ENCODE assay signal across 1 cellular context in genomic region chr17:59106463-59107305, GRCh38.
TF ChIP-seq lines count a peak whose summit lies in the region.

TSS of gene TRIM37 (minus strand) at chr17:59106880. CDS start at chr17:59106461, 419 bp downstream.

TF ChIP-seq in GM12878, 131 proteins besides CTCF, POLR2A, EP300 and RAD21 (continued from another document and continues in another):
- TF ChIP-seq SKIL (IDR thresholded peaks at IDR 0.05; ENCODE audit: low read depth, poor library complexity, severe bottlenecking) (no peak), TBL1XR1 (IDR thresholded peaks at IDR 0.05; ENCODE audit: low read depth, low read length) (peak; percentile 28; the same call in 1 of the 2 replicates), ZNF384 (IDR thresholded peaks at IDR 0.05; ENCODE audit: borderline replicate concordance, low read depth, low read length) (no peak), MEF2B (IDR thresholded peaks at IDR 0.05; ENCODE audit: partially characterized antibody, poor library complexity, severe bottlenecking) (peak; percentile 22), PRDM15 (CRISPR knock-in tag; IDR thresholded peaks at IDR 0.05) (no peak), BCLAF1 (IDR thresholded peaks at IDR 0.05) (no peak), RELB (IDR thresholded peaks at IDR 0.05; ENCODE audit: low read depth) (no peak), RAD51 (IDR thresholded peaks at IDR 0.05) (peak; percentile 89), BMI1 (IDR thresholded peaks at IDR 0.05; ENCODE audit: borderline replicate concordance) (no peak), RUNX3 (IDR thresholded peaks at IDR 0.05; ENCODE audit: low read length) (no peak; the same call in none of the 2 replicates), RELA (IDR thresholded peaks at IDR 0.05; ENCODE audit: borderline replicate concordance, partially characterized antibody) (peak; percentile 40), IRF4 (IDR thresholded peaks at IDR 0.05; ENCODE audit: low read depth, low read length) (0 out of 2 replicates have a peak, but pooled peaks have one; percentile 25), ZZZ3 (IDR thresholded peaks at IDR 0.05; ENCODE audit: control insufficient read depth, insufficient read length, low read depth) (no peak), ATF3 (IDR thresholded peaks at IDR 0.05; ENCODE audit: borderline replicate concordance, extremely low read depth, low read depth, low read length) (peak; percentile 74; the same call in 1 of the 2 replicates), NR2F1 (conservative IDR thresholded peaks at IDR 0.05) (peak; percentile 85), SIX5 (IDR thresholded peaks at IDR 0.05; ENCODE audit: low read depth, low read length, severe bottlenecking) (peak; percentile 3), ZNF687 (IDR thresholded peaks at IDR 0.05) (no peak), BCL11A (IDR thresholded peaks at IDR 0.05; ENCODE audit: low read depth, low read length) (no peak), MYB (IDR thresholded peaks at IDR 0.05; ENCODE audit: borderline replicate concordance, low read depth, low read length) (no peak), HDAC2 (IDR thresholded peaks at IDR 0.05) (no peak), EGR1 (IDR thresholded peaks at IDR 0.05; ENCODE audit: borderline replicate concordance in 1 of 2, low read depth in 2 of 2, low read length in 2 of 2) (peak; percentile 47 to 97), STAT3 (IDR thresholded peaks at IDR 0.05; ENCODE audit: low read depth, low read length) (no peak), CHD1 (IDR thresholded peaks at IDR 0.05; ENCODE audit: low read depth, low read length) (no peak), TAF1 (IDR thresholded peaks at IDR 0.05; ENCODE audit: borderline replicate concordance, low read depth, low read length) (peak; percentile 28; the same call in 1 of the 2 replicates), ZNF217 (IDR thresholded peaks at IDR 0.05) (no peak), ETV6 (conservative IDR thresholded peaks at IDR 0.05 in 1 of 2, IDR thresholded peaks at IDR 0.05 in 1 of 2; ENCODE audit: borderline replicate concordance in 1 of 2, low read depth in 1 of 2) (peak in 1 of 2 experiments; percentile 99; a peak in 2 of 4 replicates), HCFC1 (IDR thresholded peaks at IDR 0.05; ENCODE audit: low read length) (no peak; the same call in 1 of the 2 replicates), NKRF (conservative IDR thresholded peaks at IDR 0.05) (peak; percentile 99), WRNIP1 (IDR thresholded peaks at IDR 0.05; ENCODE audit: borderline replicate concordance, low read depth, low read length) (no peak), NRF1 (conservative IDR thresholded peaks at IDR 0.05; ENCODE audit: low read depth, low read length) (peak; percentile 96), JUND (IDR thresholded peaks at IDR 0.05; ENCODE audit: low read depth, low read length) (no peak), MAX (IDR thresholded peaks at IDR 0.05; ENCODE audit: low read depth, low read length) (peak; percentile 88), BACH1 (IDR thresholded peaks at IDR 0.05; ENCODE audit: borderline replicate concordance) (no peak), SPI1 (IDR thresholded peaks at IDR 0.05; ENCODE audit: borderline replicate concordance, insufficient read depth, low read depth, low read length) (no peak), BCL3 (IDR thresholded peaks at IDR 0.05; ENCODE audit: borderline replicate concordance, insufficient read depth, low read depth, low read length, poor library complexity, severe bottlenecking) (peak; percentile 70), ATF7 (IDR thresholded peaks at IDR 0.05; ENCODE audit: low read depth) (0 out of 2 replicates have a peak, but pooled peaks have one; percentile 16), FOS (IDR thresholded peaks at IDR 0.05; ENCODE audit: borderline replicate concordance, extremely low read depth, insufficient read length) (no peak), TCF12 (IDR thresholded peaks at IDR 0.05; ENCODE audit: low read depth, low read length) (peak; percentile 81), CREB1 (IDR thresholded peaks at IDR 0.05; ENCODE audit: low read depth) (peak; percentile 24), MEF2A (IDR thresholded peaks at IDR 0.05; ENCODE audit: insufficient read depth, low read depth, low read length) (no peak), CEBPB (IDR thresholded peaks at IDR 0.05; ENCODE audit: borderline replicate concordance in 1 of 2, low read depth in 2 of 2, low read length in 2 of 2) (no peak), CBX5 (IDR thresholded peaks at IDR 0.05; ENCODE audit: low read depth) (no peak), POU2F2 (IDR thresholded peaks at IDR 0.05; ENCODE audit: borderline replicate concordance, low read depth, low read length) (no peak)
